In genomic region chr1:157882560-157882959, GRCh38 we compare ENCODE assay signal across 22 cellular contexts. TPM values are rescaled to one million over a fixed set of nuclear protein-coding genes. Genes with fewer than 3 reads are reported as not detected.
"Had no signal": no experiment of that assay in that cellular context is flagged by ENCODE, and none has a peak within 500 bp of the region (broad histone marks: within the 10 kb centered on the region; RNA-seq: fewer than 3 reads in every experiment).

No MANE protein-coding gene starts in this region.

- H3K9me3 Mint-ChIP-seq: activated CD4-positive, alpha-beta memory T cell treated with anti-CD3 and anti-CD28 coated beads, Interleukin-2, amount 10 ng/mL, durations not matched to agents 7 days and 5 days; activated naive CD8-positive, alpha-beta T cell treated with anti-CD3 and anti-CD28 coated beads, Interleukin-2, amount 50 U/mL, for 24 hours; activated T-helper 2 cell treated with anti-CD3 and anti-CD28 coated beads, Interferon-gamma antibody, Interleukin-2, Interleukin-4, amounts not matched to agents 10 μg/mL and 5 μg/mL and 100 μg/mL, durations not matched to agents 14 hours and 24 hours and 36 hours; brain; stimulated activated naive CD8-positive, alpha-beta T cell treated with anti-CD3 and anti-CD28 coated beads, Interleukin-15, Interleukin-2, amounts not matched to agents 100 ng/mL and 50 ng/mL, for 24 hours had no signal

- H3K4me3 Mint-ChIP-seq: activated CD4-positive, alpha-beta memory T cell treated with anti-CD3 and anti-CD28 coated beads, Interleukin-2, amount 10 ng/mL, durations not matched to agents 7 days and 5 days; activated CD8-positive, alpha-beta memory T cell treated with anti-CD3 and anti-CD28 coated beads, Interleukin-2, amount 10 ng/mL, durations not matched to agents 7 days and 5 days; activated naive CD8-positive, alpha-beta T cell treated with anti-CD3 and anti-CD28 coated beads, Interleukin-2, amount 50 U/mL, for 24 hours; brain; naive thymus-derived CD8-positive, alpha-beta T cell; stimulated activated naive CD8-positive, alpha-beta T cell treated with anti-CD3 and anti-CD28 coated beads, Interleukin-15, Interleukin-2, amounts not matched to agents 100 ng/mL and 50 ng/mL, for 24 hours had no signal

- H3K27me3 Mint-ChIP-seq: activated CD4-positive, alpha-beta memory T cell treated with anti-CD3 and anti-CD28 coated beads, Interleukin-2, amount 10 ng/mL, durations not matched to agents 7 days and 5 days had no signal

- H3K4me1 Mint-ChIP-seq: activated CD4-positive, alpha-beta memory T cell treated with anti-CD3 and anti-CD28 coated beads, Interleukin-2, amount 10 ng/mL, durations not matched to agents 7 days and 5 days; activated CD8-positive, alpha-beta memory T cell treated with anti-CD3 and anti-CD28 coated beads, Interleukin-2, amount 10 ng/mL, durations not matched to agents 7 days and 5 days; activated naive CD8-positive, alpha-beta T cell treated with anti-CD3 and anti-CD28 coated beads, Interleukin-2, amount 50 U/mL, for 24 hours; brain; naive thymus-derived CD8-positive, alpha-beta T cell had no signal

- H3K27ac Mint-ChIP-seq: activated CD4-positive, alpha-beta memory T cell treated with anti-CD3 and anti-CD28 coated beads, Interleukin-2, amount 10 ng/mL, durations not matched to agents 7 days and 5 days; activated CD8-positive, alpha-beta memory T cell treated with anti-CD3 and anti-CD28 coated beads, Interleukin-2, amount 10 ng/mL, durations not matched to agents 7 days and 5 days; activated naive CD8-positive, alpha-beta T cell treated with anti-CD3 and anti-CD28 coated beads, Interleukin-2, amount 50 U/mL, for 24 hours; activated T-helper 2 cell treated with anti-CD3 and anti-CD28 coated beads, Interferon-gamma antibody, Interleukin-2, Interleukin-4, amounts not matched to agents 10 μg/mL and 5 μg/mL and 100 μg/mL, durations not matched to agents 14 hours and 24 hours and 36 hours; brain; naive thymus-derived CD8-positive, alpha-beta T cell; stimulated activated naive CD8-positive, alpha-beta T cell treated with anti-CD3 and anti-CD28 coated beads, Interleukin-15, Interleukin-2, amounts not matched to agents 100 ng/mL and 50 ng/mL, for 24 hours had no signal

- DNase-seq: activated CD4-positive, alpha-beta memory T cell treated with anti-CD3 and anti-CD28 coated beads, Interleukin-2, amount 10 ng/mL, durations not matched to agents 7 days and 5 days; activated CD4-positive, alpha-beta T cell treated with anti-CD3 and anti-CD28 coated beads for 48 hours; activated CD4-positive, CD25-positive, alpha-beta regulatory T cell; activated CD8-positive, alpha-beta memory T cell treated with anti-CD3 and anti-CD28 coated beads, Interleukin-2, amount 10 ng/mL, durations not matched to agents 7 days and 5 days; activated naive CD4-positive, alpha-beta T cell treated with Interleukin-2 at 50 U/mL for 16 hours; activated naive CD8-positive, alpha-beta T cell treated with anti-CD3 and anti-CD28 coated beads, Interleukin-2, amount 50 U/mL, for 24 hours; anterior cingulate cortex; central memory CD4-positive, alpha-beta T cell; heart left ventricle; kidney; mesendoderm; naive thymus-derived CD8-positive, alpha-beta T cell; psoas muscle; right cardiac atrium; transverse colon had no signal

- H3K36me3 Mint-ChIP-seq: activated CD8-positive, alpha-beta memory T cell treated with anti-CD3 and anti-CD28 coated beads, Interleukin-2, amount 10 ng/mL, durations not matched to agents 7 days and 5 days; brain; naive thymus-derived CD8-positive, alpha-beta T cell had no signal

RNA-seq across cellular contexts. Expression of gene CD5L, which starts 41.0 kb away (rescaled TPM):
- total RNA-seq: activated CD4-positive, alpha-beta memory T cell treated with anti-CD3 and anti-CD28 coated beads, Interleukin-2, amount 10 ng/mL, durations not matched to agents 7 days and 5 days; activated CD8-positive, alpha-beta memory T cell treated with anti-CD3 and anti-CD28 coated beads, Interleukin-2, amount 10 ng/mL, durations not matched to agents 7 days and 5 days; activated T-helper 2 cell treated with anti-CD3 and anti-CD28 coated beads, Interferon-gamma antibody, Interleukin-2, Interleukin-4, amounts not matched to agents 10 μg/mL and 5 μg/mL and 100 μg/mL, durations not matched to agents 14 hours and 24 hours and 36 hours; mucosa of gallbladder; naive thymus-derived CD8-positive, alpha-beta T cell; osteocyte; T-helper 2 cell treated with Interferon-gamma antibody and Interleukin-4, amounts not matched to agents 100 ng/mL and 5 ng/mL, for 36 hours; transverse colon; vagina had no signal
